ENCODE assay signal across 10 cellular contexts in the genomic region with DNA sequence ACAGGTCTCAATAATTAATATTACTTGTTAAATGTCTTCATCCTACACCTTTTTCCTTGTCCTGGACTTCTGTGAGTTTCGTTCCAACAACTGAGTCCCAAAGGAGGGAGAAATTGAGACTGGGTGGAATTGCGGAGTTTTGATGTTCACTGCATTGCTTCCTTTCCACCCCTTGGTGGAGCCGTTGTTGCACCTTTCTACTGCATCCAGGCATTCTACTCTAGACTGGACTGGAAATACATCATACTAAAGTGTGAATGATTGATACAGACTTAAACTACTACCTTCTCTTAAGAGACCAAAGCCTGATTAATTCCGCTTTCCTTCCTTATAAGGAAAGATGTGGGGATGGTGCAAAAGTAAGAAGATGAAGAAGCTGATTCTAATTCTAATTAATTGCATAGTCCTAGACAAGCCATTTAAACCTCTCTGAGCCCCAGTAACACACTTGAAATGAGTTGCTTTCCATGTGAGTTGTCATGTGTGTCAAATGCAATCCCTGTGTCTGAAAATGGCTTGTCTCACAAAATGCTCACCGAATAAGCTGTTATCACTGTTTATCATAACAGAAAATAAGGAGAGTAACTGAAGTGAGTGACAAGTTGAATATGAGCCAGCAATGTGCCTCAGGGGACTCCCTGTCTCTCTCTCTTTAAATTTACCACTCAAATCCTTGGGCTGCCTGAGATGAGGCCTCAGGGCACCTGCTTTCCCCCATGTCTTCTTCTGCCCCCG.
DNase-seq lines count a peak whose midpoint lies in the region; ATAC-seq, FAIRE-seq and TF ChIP-seq lines count a peak whose summit lies in the region.
"Had no signal": no experiment of that assay in that cellular context is flagged by ENCODE, and none has a peak within 500 bp of the region (broad histone marks: within the 10 kb centered on the region; RNA-seq: fewer than 3 reads in every experiment).

No MANE protein-coding gene starts in this region.

- no peaks in the 10 kb centered on the region for H3K27me3 ChIP-seq in HL-60 (ENCODE audit: insufficient read depth, poor library complexity, severe bottlenecking)
- H3K27me3 ChIP-seq in RWPE2 (ENCODE audit: insufficient read depth, poor library complexity, severe bottlenecking): no peaks in the 10 kb centered on the region
- H3K27me3 ChIP-seq in keratinocyte (ENCODE audit: control insufficient read depth, extremely low read depth, insufficient read depth, low read length): no peaks in the 10 kb centered on the region
- no peaks in the 10 kb centered on the region for H3K27me3 ChIP-seq in CD8-positive, alpha-beta T cell (ENCODE audit: insufficient read depth, low read length)

- peak; percentile 20; the same call in 1 of the 3 replicates for ATAC-seq in RWPE2 (ENCODE audit: low read depth)
- ATAC-seq in CD8-positive, alpha-beta T cell: no peak

- no peak for FAIRE-seq in keratinocyte (lab: Jason Lieb, UNC)

- no peak overlapping the region for H3K4me2 ChIP-seq in keratinocyte (ENCODE audit: control insufficient read depth, extremely low read depth, insufficient read depth, low read depth, low read length)

- H3K9me1 ChIP-seq in keratinocyte (ENCODE audit: control insufficient read depth, extremely low read depth, insufficient read depth, low read length): no peaks in the 10 kb centered on the region

- CTCF ChIA-PET in CD8-positive, alpha-beta T cell (lab: Charles Lee): no interaction called here

- H3K27ac ChIP-seq in HL-60 (replicated peaks) (no peak overlapping the region), RWPE2 (ENCODE audit: poor library complexity, severe bottlenecking) (no peak overlapping the region), keratinocyte (ENCODE audit: control insufficient read depth, insufficient read depth, low read length) (no peak overlapping the region), caudate nucleus (ENCODE audit: low read depth, low read length) (no peak overlapping the region)
- no peak overlapping the region for H3K27ac ChIP-seq in CD8-positive, alpha-beta T cell (ENCODE audit: low read depth, low read length)

- H3K36me3 ChIP-seq in RWPE2 (ENCODE audit: low read depth): no peaks in the 10 kb centered on the region
- no peaks in the 10 kb centered on the region for H3K36me3 ChIP-seq in keratinocyte (ENCODE audit: control insufficient read depth in 2 of 2, extremely low read depth in 1 of 2, insufficient read depth in 2 of 2, low read length in 2 of 2)
- H3K36me3 ChIP-seq in CD8-positive, alpha-beta T cell (ENCODE audit: insufficient read depth, low read length): no peaks in the 10 kb centered on the region

- no peaks in the 10 kb centered on the region for H3K79me2 ChIP-seq in keratinocyte (ENCODE audit: control insufficient read depth, insufficient read depth, low read length)

- H3K4me1 Mint-ChIP-seq in CD8-positive, alpha-beta T cell (ENCODE audit: low read depth): no peaks in the 10 kb centered on the region

- H3K27ac Mint-ChIP-seq in CD8-positive, alpha-beta T cell: no peak overlapping the region

- intact Hi-C loops in CD8-positive, alpha-beta T cell (cut with DNase I, micrococcal nuclease): no loop called here

- H3K9me3 Mint-ChIP-seq in CD8-positive, alpha-beta T cell: peaks cover 2% of the 10 kb centered on the region

- H3K9ac ChIP-seq in keratinocyte (ENCODE audit: control insufficient read depth, extremely low read depth, insufficient read depth, low read length): no peak overlapping the region

- H3K4me3 Mint-ChIP-seq in CD8-positive, alpha-beta T cell: no peak overlapping the region

- H2AFZ ChIP-seq in keratinocyte (ENCODE audit: control insufficient read depth, low read length): no peak overlapping the region

- DNase-seq in COR-L47 (lab: John Stamatoyannopoulos, UW): peak; percentile 33
- peak in 1 of 2 experiments; percentile 17 for DNase-seq in HL-60 (ENCODE audit: low read depth in 1 of 2, low spot score in 1 of 2)
- no peak for DNase-seq in RWPE2 (ENCODE audit: low spot score)
- no peak for DNase-seq in keratinocyte (ENCODE audit: low read depth, low spot score)
- DNase-seq in CD8-positive, alpha-beta T cell: no peak
- DNase-seq in GM03348 (ENCODE audit: low spot score): no peak
- DNase-seq in caudate nucleus (lab: John Stamatoyannopoulos, UW): no peak
- no peak for DNase-seq in NCI-H774 (lab: John Stamatoyannopoulos, UW)
- DNase-seq: kidney glomerular epithelial cell, NCI-H187 had no signal

- dilution Hi-C loops in keratinocyte (cut with MboI; ENCODE audit: extremely low pct_ligation_motif_present, low sequenced_read_pairs): no loop called here

- H3K4me3 ChIP-seq in HL-60 (replicated peaks; ENCODE audit: insufficient read depth, low read length) (no peak overlapping the region), RWPE2 (ENCODE audit: severe bottlenecking) (no peak overlapping the region), keratinocyte (ENCODE audit: control insufficient read depth in 2 of 3, extremely low read depth in 1 of 3, insufficient read depth in 2 of 3, low read depth in 1 of 3, low read length in 3 of 3) (no peak overlapping the region)
- H3K4me3 ChIP-seq in CD8-positive, alpha-beta T cell (ENCODE audit: low read depth, low read length): no peak overlapping the region

- no peaks in the 10 kb centered on the region for H3K9me3 ChIP-seq in RWPE2 (ENCODE audit: severe bottlenecking)
- H3K9me3 ChIP-seq in keratinocyte (ENCODE audit: control insufficient read depth, low read depth, low read length): no peaks in the 10 kb centered on the region
- no peaks in the 10 kb centered on the region for H3K9me3 ChIP-seq in CD8-positive, alpha-beta T cell (ENCODE audit: low read length)

- H3K27me3 Mint-ChIP-seq in CD8-positive, alpha-beta T cell (ENCODE audit: low read depth): no peaks in the 10 kb centered on the region

- H3K4me1 ChIP-seq in RWPE2 (ENCODE audit: insufficient read depth, poor library complexity, severe bottlenecking) (no peaks in the 10 kb centered on the region), keratinocyte (ENCODE audit: control insufficient read depth, extremely low read depth, insufficient read depth, low read length) (no peaks in the 10 kb centered on the region)
- H3K4me1 ChIP-seq in CD8-positive, alpha-beta T cell (ENCODE audit: insufficient read depth, low read length): no peaks in the 10 kb centered on the region

- H3K36me3 Mint-ChIP-seq in CD8-positive, alpha-beta T cell: no peaks in the 10 kb centered on the region

- peak; percentile 47 for TF ChIP-seq CTCF in HL-60 (IDR thresholded peaks at IDR 0.05; ENCODE audit: insufficient read depth, low read length)
- TF ChIP-seq CTCF in RWPE2 (IDR thresholded peaks at IDR 0.05; ENCODE audit: poor library complexity, severe bottlenecking): peak; percentile 68
- TF ChIP-seq CTCF in keratinocyte (optimal IDR thresholded peaks at IDR 0.05 in 1 of 3, IDR thresholded peaks at IDR 0.05 in 1 of 3, conservative IDR thresholded peaks at IDR 0.05 in 1 of 3; ENCODE audit: extremely low read depth in 1 of 3, insufficient read depth in 2 of 3, low read length in 3 of 3): peak; percentile 49 to 66 (median 57)
- no peak for TF ChIP-seq CTCF in CD8-positive, alpha-beta T cell (IDR thresholded peaks at IDR 0.05)

- POLR2A ChIA-PET in CD8-positive, alpha-beta T cell (lab: Charles Lee): no interaction called here

- H4K20me1 ChIP-seq in keratinocyte (ENCODE audit: control insufficient read depth, extremely low read depth, insufficient read depth, low read length): no peaks in the 10 kb centered on the region
